In the genomic region with DNA sequence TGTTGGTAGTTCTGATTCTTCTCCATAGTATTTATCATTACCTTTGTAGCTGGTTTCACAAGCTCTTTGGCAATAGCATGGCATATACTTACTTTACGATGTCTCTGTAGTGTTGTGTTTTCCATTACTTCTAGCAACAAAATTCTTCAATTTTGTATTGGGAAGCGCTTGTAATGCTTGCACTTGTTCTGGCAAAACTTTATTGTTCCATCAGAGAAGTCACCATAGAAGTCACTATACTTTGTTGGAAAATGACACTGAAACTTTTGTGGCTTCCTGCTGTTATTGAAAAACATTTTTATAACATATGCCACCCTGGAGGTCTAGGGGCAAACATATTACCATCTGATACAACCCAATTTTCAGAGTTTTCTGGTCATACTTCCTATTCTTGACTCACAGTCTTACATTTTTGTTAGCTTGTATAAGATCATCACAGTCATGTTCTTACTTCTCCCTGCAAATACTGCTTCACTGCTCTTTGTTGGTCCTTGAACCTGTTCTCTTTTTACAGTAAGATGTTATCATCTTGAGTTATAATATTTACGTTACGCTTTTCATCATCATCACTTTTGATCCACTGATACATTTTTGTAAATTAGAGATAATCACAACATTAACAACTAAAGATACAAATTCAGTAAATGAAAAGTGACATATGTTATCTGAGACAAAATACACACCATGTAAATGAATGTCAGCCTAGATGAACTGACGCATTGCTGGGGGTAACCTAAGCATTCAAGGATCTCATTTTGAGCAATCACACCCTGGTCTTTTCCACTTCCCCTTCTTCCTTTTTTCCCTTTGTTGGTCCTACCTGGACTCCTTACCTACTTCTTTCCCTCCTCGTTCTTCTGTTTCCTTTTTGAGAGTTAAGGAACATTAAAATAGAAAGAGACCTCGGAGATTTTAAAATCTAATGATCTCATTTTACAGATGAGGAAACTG, we compare ENCODE assay signal across 23 cellular contexts. TPM values are rescaled to one million over a fixed set of nuclear protein-coding genes. Genes with fewer than 3 reads are reported as not detected.
DNase-seq lines count a peak whose midpoint lies in the region; ATAC-seq, FAIRE-seq and TF ChIP-seq lines count a peak whose summit lies in the region.
"Had no signal": no experiment of that assay in that cellular context is flagged by ENCODE, and none has a peak within 500 bp of the region (broad histone marks: within the 10 kb centered on the region; RNA-seq: fewer than 3 reads in every experiment).

No MANE protein-coding gene starts in this region.

- peaks cover 0 to 2% of the 10 kb centered on the region in 2 donors for H3K36me3 Mint-ChIP-seq in activated T-cell treated with anti-CD3 and anti-CD28 coated beads, Interleukin-2, amount 50 U/mL, for 72 hours (ENCODE audit: insufficient read depth in 2 of 2)
- no peaks in the 10 kb centered on the region for H3K36me3 Mint-ChIP-seq in activated T-cell treated with anti-CD3 and anti-CD28 coated beads, Interleukin-2, amount 50 U/mL, for 24 hours (ENCODE audit: low read depth)
- H3K36me3 Mint-ChIP-seq in T-cell, result no peaks in the 10 kb centered on the region
- no peaks in the 10 kb centered on the region for H3K36me3 Mint-ChIP-seq in memory B cell

- peaks cover 3 to 6% of the 10 kb centered on the region in 2 donors for H3K9me3 Mint-ChIP-seq in activated T-cell treated with anti-CD3 and anti-CD28 coated beads, Interleukin-2, amount 50 U/mL, for 72 hours
- no peaks in the 10 kb centered on the region for H3K9me3 Mint-ChIP-seq in activated T-cell treated with anti-CD3 and anti-CD28 coated beads, Interleukin-2, amount 50 U/mL, for 24 hours
- H3K9me3 Mint-ChIP-seq in T-cell (peaks cover 0 to 6% (median 0%) of the 10 kb centered on the region in 3 donors), memory B cell (peaks cover 1% of the 10 kb centered on the region)

- no peak for TF ChIP-seq POLR2A in tibial nerve (IDR thresholded peaks at IDR 0.05)

- POLR2A ChIA-PET in T-cell (lab: Charles Lee), result no interaction called here

- H3K9me3 ChIP-seq in pancreas (no peaks in the 10 kb centered on the region), tibial nerve (no peaks in the 10 kb centered on the region)
- H3K9me3 ChIP-seq: Caco-2 had no signal

- no peak for TF ChIP-seq EP300 in tibial nerve (IDR thresholded peaks at IDR 0.05)

- intact Hi-C loops in pancreas (cut with DNase I), result no loop called here

- H3K27ac Mint-ChIP-seq in activated T-cell treated with anti-CD3 and anti-CD28 coated beads, Interleukin-2, amount 50 U/mL, for 72 hours, result peak overlapping the region; percentile 7
- no peak overlapping the region for H3K27ac Mint-ChIP-seq in activated T-cell treated with anti-CD3 and anti-CD28 coated beads, Interleukin-2, amount 50 U/mL, for 24 hours
- H3K27ac Mint-ChIP-seq in T-cell (peak overlapping the region; percentile 16 to 18), memory B cell (peak overlapping the region; percentile 72)

- H3K4me3 ChIP-seq in pancreas (no peak overlapping the region), tibial nerve (no peak overlapping the region)

- no peak for FAIRE-seq in pancreas (lab: Jason Lieb, UNC)
- FAIRE-seq: GM19239, HepG2 had no signal

- H3K36me3 ChIP-seq in pancreas (no peaks in the 10 kb centered on the region), tibial nerve (no peaks in the 10 kb centered on the region)

- H3K4me1 ChIP-seq in pancreas (no peaks in the 10 kb centered on the region), tibial nerve (no peaks in the 10 kb centered on the region)
- H3K4me1 ChIP-seq: Caco-2 had no signal

- H3K4me1 Mint-ChIP-seq in activated T-cell treated with anti-CD3 and anti-CD28 coated beads, Interleukin-2, amount 50 U/mL, for 72 hours (ENCODE audit: low read depth), result peaks cover 22% of the 10 kb centered on the region
- H3K4me1 Mint-ChIP-seq in activated T-cell treated with anti-CD3 and anti-CD28 coated beads, Interleukin-2, amount 50 U/mL, for 24 hours (ENCODE audit: low read depth), result peaks cover 20% of the 10 kb centered on the region
- H3K4me1 Mint-ChIP-seq in T-cell (peaks cover 15 to 28% (median 18%) of the 10 kb centered on the region in 3 donors), memory B cell (peaks cover 19% of the 10 kb centered on the region)

- H3K27me3 Mint-ChIP-seq in activated T-cell treated with anti-CD3 and anti-CD28 coated beads, Interleukin-2, amount 50 U/mL, for 72 hours (ENCODE audit: low read depth), result no peaks in the 10 kb centered on the region
- H3K27me3 Mint-ChIP-seq in activated T-cell treated with anti-CD3 and anti-CD28 coated beads, Interleukin-2, amount 50 U/mL, for 24 hours, result no peaks in the 10 kb centered on the region
- H3K27me3 Mint-ChIP-seq in T-cell, result no peaks in the 10 kb centered on the region
- H3K27me3 Mint-ChIP-seq in memory B cell, result no peaks in the 10 kb centered on the region

- TF ChIP-seq CTCF in pancreas (IDR thresholded peaks at IDR 0.05), result no peak
- TF ChIP-seq CTCF in tibial nerve (IDR thresholded peaks at IDR 0.05), result no peak

- CTCF ChIA-PET in T-cell (lab: Charles Lee), result interaction anchor here in 1 of 2 donors (1.2 kb wide), 1 partner anchor 172 kb away, joined by 4 read pairs; no protein-coding TSS in a partner anchor

- DNase-seq in activated T-cell treated with anti-CD3 and anti-CD28 coated beads, Interleukin-2, amount 50 U/mL, for 72 hours, result no peak
- DNase-seq in activated T-cell treated with anti-CD3 and anti-CD28 coated beads, Interleukin-2, amount 50 U/mL, for 24 hours, result no peak
- DNase-seq in T-cell (no peak), memory B cell (ENCODE audit: low spot score in 2 of 2) (no peak), pancreas (no peak), NCI-H526 (lab: John Stamatoyannopoulos, UW) (no peak), tibial nerve (ENCODE audit: low spot score in 2 of 2) (no peak)
- no peak for DNase-seq in stimulated activated naive CD8-positive, alpha-beta T cell treated with anti-CD3 and anti-CD28 coated beads, Interleukin-15, Interleukin-2, amounts not matched to agents 100 U/mL and 50 U/mL, for 24 hours
- DNase-seq: Caco-2, DMS153, EL, GOT3, NCI-H1105 treated with DMSO at 0.1 percent for 48 hours, NCI-H1694 treated with DMSO at 0.1 percent for 48 hours, NCI-H2107, NCI-H2227 treated with DMSO at 0.1 percent for 48 hours, NCI-H524 treated with DMSO at 0.1 percent for 48 hours, SHP77 treated with DMSO at 0.1 percent for 48 hours had no signal

- peak overlapping the region in 1 of 2 donors; percentile 28 for H3K4me3 Mint-ChIP-seq in activated T-cell treated with anti-CD3 and anti-CD28 coated beads, Interleukin-2, amount 50 U/mL, for 72 hours
- no peak overlapping the region for H3K4me3 Mint-ChIP-seq in activated T-cell treated with anti-CD3 and anti-CD28 coated beads, Interleukin-2, amount 50 U/mL, for 24 hours
- H3K4me3 Mint-ChIP-seq in T-cell, result no peak overlapping the region
- H3K4me3 Mint-ChIP-seq in memory B cell, result no peak overlapping the region

- 65 to 77% methylated on average over 7 of the region's 7 CpGs for WGBS in pancreas, 2 donors
- 85 to 90% methylated on average over 7 of the region's 7 CpGs for WGBS in tibial nerve, 2 donors

- peak in 1 of 2 donors; percentile 26 for ATAC-seq in activated T-cell treated with anti-CD3 and anti-CD28 coated beads, Interleukin-2, amount 50 U/mL, for 72 hours (replicated peaks in 1 of 2)
- ATAC-seq in T-cell (replicated peaks in 1 of 4), result peak in 2 of 4 experiments; percentile 27 to 37
- no peak for ATAC-seq in memory B cell (ENCODE audit: low read depth)
- ATAC-seq in stimulated activated naive CD8-positive, alpha-beta T cell treated with anti-CD3 and anti-CD28 coated beads, Interleukin-15, Interleukin-2, amounts not matched to agents 100 U/mL and 50 U/mL, for 24 hours, result no peak
- ATAC-seq in pancreas, result no peak
- ATAC-seq: HepG2 had no signal

- H3K27ac ChIP-seq in pancreas (no peak overlapping the region), tibial nerve (no peak overlapping the region)
- H3K27ac ChIP-seq: C4-2B, KMS-11 had no signal

- no peaks in the 10 kb centered on the region for H3K27me3 ChIP-seq in pancreas
- no peaks in the 10 kb centered on the region for H3K27me3 ChIP-seq in tibial nerve

RNA-seq across cellular contexts. Expression of a gene that starts 33.3 kb away (rescaled TPM):
- 100 to 1,000 TPM; 221 to 338 TPM for total RNA-seq in activated T-cell treated with anti-CD3 and anti-CD28 coated beads, Interleukin-2, amount 50 U/mL, for 72 hours
- total RNA-seq in T-cell (1,000 to 10,000 TPM in 2 of 5 donors, 100 to 1,000 TPM in 3; 274 to 1,514 (median 326) TPM), pancreas (10 to 100 TPM in 2 of 6 donors, 1 to 10 TPM in 3, under 1 TPM in 1; 0.31 to 20.4 (median 2.0) TPM), tibial nerve (10 to 100 TPM; 21.3 to 38.5 (median 31.9) TPM)
- 1 to 10 TPM; 1.4 to 1.6 TPM for polyA plus RNA-seq in pancreas
- total RNA-seq: RPMI7951 had no signal

Comparison
In these comparisons a context has a peak if more than half of its experiments do, and no peak if none do; other contexts are left out.
1. RNA of a gene that starts 33.3 kb away (total RNA-seq): 221 to 338 TPM in activated T-cell treated with anti-CD3 and anti-CD28 coated beads, Interleukin-2, amount 50 U/mL, for 72 hours and 274 to 1,514 TPM in T-cell; 21.3 to 38.5 TPM in tibial nerve and 0.31 to 20.4 TPM in pancreas; every median in the first group is over 4 times any median in the second.